ENCODE assay signal across 11 cellular contexts in the genomic region with DNA sequence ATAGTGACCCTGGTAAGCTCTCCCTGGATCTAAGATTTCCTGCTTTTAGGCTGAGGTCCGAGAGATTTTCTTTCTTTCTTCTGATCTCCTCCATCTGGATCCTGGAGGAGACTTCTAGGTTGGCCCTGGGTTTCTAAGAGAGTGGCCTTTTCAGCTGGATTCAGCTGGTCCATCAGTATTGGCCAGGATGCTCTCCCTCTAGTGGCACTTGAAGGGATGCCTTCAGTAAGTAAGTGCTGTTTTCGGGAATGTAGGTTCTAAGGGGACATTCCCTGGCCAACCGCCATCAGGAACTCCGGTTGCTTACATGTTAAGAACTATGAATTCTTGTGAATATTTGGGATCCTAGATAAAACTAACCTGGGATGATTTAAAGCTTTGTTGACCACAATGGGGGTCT. TPM values are rescaled to one million over a fixed set of nuclear protein-coding genes. Genes with fewer than 3 reads are reported as not detected.
DNase-seq lines count a peak whose midpoint lies in the region; ATAC-seq and TF ChIP-seq lines count a peak whose summit lies in the region.
"Had no signal": no experiment of that assay in that cellular context is flagged by ENCODE, and none has a peak within 500 bp of the region (broad histone marks: within the 10 kb centered on the region; RNA-seq: fewer than 3 reads in every experiment).

No MANE protein-coding gene starts in this region.

- no peak for TF ChIP-seq POLR2A in NB4 (IDR thresholded peaks at IDR 0.05; ENCODE audit: extremely low read depth, insufficient read length)

- peak overlapping the region; percentile 64 for H3K27ac Mint-ChIP-seq in neural progenitor cell
- no peak overlapping the region for H3K27ac Mint-ChIP-seq in naive thymus-derived CD8-positive, alpha-beta T cell
- H3K27ac Mint-ChIP-seq: activated naive CD4-positive, alpha-beta T cell treated with anti-CD3 and anti-CD28 coated beads, Interleukin-2, amount 50 U/mL, for 72 hours had no signal

- H3K36me3 ChIP-seq in brain microvascular endothelial cell (replicated peaks) (no peaks in the 10 kb centered on the region), neural progenitor cell (no peaks in the 10 kb centered on the region)
- H3K36me3 ChIP-seq: thyroid gland had no signal

- H3K27me3 ChIP-seq in brain microvascular endothelial cell (replicated peaks) (no peaks in the 10 kb centered on the region), neural progenitor cell (no peaks in the 10 kb centered on the region)
- H3K27me3 ChIP-seq: thyroid gland had no signal

- no peak overlapping the region for H3K4me3 Mint-ChIP-seq in neural progenitor cell
- H3K4me3 Mint-ChIP-seq in naive thymus-derived CD8-positive, alpha-beta T cell, result no peak overlapping the region

- no peak overlapping the region for H3K27ac ChIP-seq in brain microvascular endothelial cell
- no peak overlapping the region for H3K27ac ChIP-seq in neural progenitor cell
- H3K27ac ChIP-seq: thyroid gland had no signal

- no peaks in the 10 kb centered on the region for H3K27me3 Mint-ChIP-seq in neural progenitor cell (ENCODE audit: insufficient read depth, low read depth)
- peaks cover 0 to 8% (median 2%) of the 10 kb centered on the region in 5 donors for H3K27me3 Mint-ChIP-seq in naive thymus-derived CD8-positive, alpha-beta T cell

- no peaks in the 10 kb centered on the region for H3K79me2 ChIP-seq in neural progenitor cell (ENCODE audit: low read depth)

- no peak for ATAC-seq in naive thymus-derived CD8-positive, alpha-beta T cell
- no peak for ATAC-seq in HG02571 (IDR thresholded peaks at IDR 0.05; ENCODE audit: unreplicated experiment)
- ATAC-seq: activated naive CD4-positive, alpha-beta T cell treated with anti-CD3 and anti-CD28 coated beads, Interleukin-2, amount 50 U/mL, for 72 hours had no signal

- H3K9me3 ChIP-seq in neural progenitor cell (ENCODE audit: low read depth), result no peaks in the 10 kb centered on the region
- H3K9me3 ChIP-seq: thyroid gland had no signal

- H3K36me3 Mint-ChIP-seq in neural progenitor cell, result no peaks in the 10 kb centered on the region
- no peaks in the 10 kb centered on the region for H3K36me3 Mint-ChIP-seq in naive thymus-derived CD8-positive, alpha-beta T cell
- H3K36me3 Mint-ChIP-seq: activated naive CD4-positive, alpha-beta T cell treated with anti-CD3 and anti-CD28 coated beads, Interleukin-2, amount 50 U/mL, for 72 hours had no signal

- H3K4me2 ChIP-seq in neural progenitor cell, result no peak overlapping the region

- no peak overlapping the region for H3K4me3 ChIP-seq in NB4 (ENCODE audit: low read depth, low read length)
- H3K4me3 ChIP-seq in brain microvascular endothelial cell (ENCODE audit: low read depth, low read length), result no peak overlapping the region
- no peak overlapping the region for H3K4me3 ChIP-seq in neural progenitor cell
- H3K4me3 ChIP-seq: thyroid gland had no signal

- no peaks in the 10 kb centered on the region for H3F3A ChIP-seq in neural progenitor cell (ENCODE audit: low read depth)

- DNase-seq in DMS 273 (lab: John Stamatoyannopoulos, UW; ENCODE audit: unreplicated experiment), result peak; percentile 52
- DNase-seq in DMS 273 treated with DMSO at 0.1 percent for 48 hours (lab: John Stamatoyannopoulos, UW), result no peak
- peak; percentile 2 for DNase-seq in NB4 (ENCODE audit: low read depth)
- peak; percentile 1 for DNase-seq in brain microvascular endothelial cell
- DNase-seq in neural progenitor cell (ENCODE audit: low spot score), result peak; percentile 59
- DNase-seq in naive thymus-derived CD8-positive, alpha-beta T cell, result no peak
- no peak for DNase-seq in retina
- DNase-seq: stimulated activated CD4-positive, alpha-beta T cell treated with anti-CD3 and anti-CD28 coated beads, Interleukin-12 subunit alpha, Interleukin-12 subunit beta, amount 100 ng/mL, for 4 hours; thyroid gland had no signal

- peaks cover 7% of the 10 kb centered on the region for H3K4me1 ChIP-seq in neural progenitor cell
- H3K4me1 ChIP-seq: thyroid gland had no signal

- TF ChIP-seq CTCF in NB4 (IDR thresholded peaks at IDR 0.05; ENCODE audit: low read depth, low read length) (peak; percentile 30), brain microvascular endothelial cell (IDR thresholded peaks at IDR 0.05; ENCODE audit: low read depth, low read length, missing control alignments) (peak; percentile 56), neural progenitor cell (IDR thresholded peaks at IDR 0.05) (peak; percentile 68)

- peaks cover 9% of the 10 kb centered on the region for H3K4me1 Mint-ChIP-seq in neural progenitor cell
- H3K4me1 Mint-ChIP-seq in naive thymus-derived CD8-positive, alpha-beta T cell, result no peaks in the 10 kb centered on the region

- no peak overlapping the region for H3K9ac ChIP-seq in neural progenitor cell

- POLR2A ChIA-PET in naive thymus-derived CD8-positive, alpha-beta T cell (lab: Charles Lee), result no interaction called here

- peak overlapping the region; percentile 89 for H2AFZ ChIP-seq in neural progenitor cell (replicated peaks)

- H3K9me3 Mint-ChIP-seq in neural progenitor cell, result no peaks in the 10 kb centered on the region
- H3K9me3 Mint-ChIP-seq in naive thymus-derived CD8-positive, alpha-beta T cell, result peaks cover 0 to 4% (median 0%) of the 10 kb centered on the region in 9 donors
- H3K9me3 Mint-ChIP-seq: activated naive CD4-positive, alpha-beta T cell treated with anti-CD3 and anti-CD28 coated beads, Interleukin-2, amount 50 U/mL, for 72 hours had no signal

- H4K20me1 ChIP-seq in neural progenitor cell (ENCODE audit: low read depth), result no peaks in the 10 kb centered on the region

- in situ Hi-C loops in brain microvascular endothelial cell (cut with HindIII; ENCODE audit: low pct_ligation_motif_present, low sequenced_read_pairs), result no loop called here

RNA-seq across cellular contexts. Expression of gene SERTM2, which starts 56.9 kb away (rescaled TPM):
- total RNA-seq in neural progenitor cell (ENCODE audit: low replicate concordance), result 0.50 and 0.51 TPM in 2 replicates
- not detected for total RNA-seq in naive thymus-derived CD8-positive, alpha-beta T cell
- polyA plus RNA-seq in naive thymus-derived CD8-positive, alpha-beta T cell, result not detected
- total RNA-seq: activated naive CD4-positive, alpha-beta T cell treated with anti-CD3 and anti-CD28 coated beads, Interleukin-2, amount 50 U/mL, for 72 hours; thyroid gland had no signal

Comparison
In these comparisons a context has a peak if more than half of its experiments do, and no peak if none do; other contexts are left out.
1. DNase-seq: peak in DMS 273 (single experiment), NB4 (single experiment), brain microvascular endothelial cell (single experiment) and neural progenitor cell (single experiment); none in DMS 273 treated with DMSO at 0.1 percent for 48 hours (single experiment), naive thymus-derived CD8-positive, alpha-beta T cell (0 of 10) and retina (single experiment).
2. Peak in every context shown above with its lines, with median percentiles within 50 percentile points of each other: CTCF ChIP-seq.